ENCODE assay signal across 8 cellular contexts in the genomic region with DNA sequence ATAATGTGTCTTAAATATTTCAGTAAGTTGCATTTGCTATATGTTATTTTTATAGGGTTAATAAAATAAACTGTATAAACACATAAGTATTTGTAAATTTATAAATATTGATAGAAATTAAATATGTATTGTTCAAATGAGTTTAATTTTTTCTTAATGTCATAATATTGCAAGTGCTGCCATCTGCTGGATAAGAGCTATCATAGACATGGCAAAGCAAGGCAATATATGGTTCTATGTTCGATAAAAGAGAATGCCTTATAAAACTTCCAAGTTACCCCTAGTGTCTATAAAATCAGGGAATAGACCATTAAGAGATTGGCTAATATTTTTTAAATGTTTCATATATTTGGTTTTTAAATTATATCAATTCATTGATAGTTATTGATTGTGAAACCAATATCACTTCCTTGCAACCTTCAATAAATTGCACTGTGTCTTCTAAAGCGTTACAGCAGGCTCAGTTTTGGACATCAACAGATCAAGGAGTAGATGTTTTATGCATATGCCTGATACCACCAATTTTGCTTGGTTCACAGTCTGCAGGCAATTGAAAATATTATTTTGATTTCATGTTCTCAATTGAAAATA. TPM values are rescaled to one million over a fixed set of nuclear protein-coding genes. Genes with fewer than 3 reads are reported as not detected.
DNase-seq lines count a peak whose midpoint lies in the region; ATAC-seq and TF ChIP-seq lines count a peak whose summit lies in the region.

No MANE protein-coding gene starts in this region.

- H3K36me3 Mint-ChIP-seq in neural crest cell (ENCODE audit: low read depth) = no peaks in the 10 kb centered on the region
- no peaks in the 10 kb centered on the region for H3K36me3 Mint-ChIP-seq in activated T-cell treated with anti-CD3 and anti-CD28 coated beads, Interleukin-2, amount 50 U/mL, for 4 hours (ENCODE audit: insufficient read depth)

- TF ChIP-seq CTCF in GM12873 (IDR thresholded peaks at IDR 0.05; ENCODE audit: insufficient read depth, low read depth, low read length, missing control alignments) (peak; percentile 42), neural crest cell (conservative IDR thresholded peaks at IDR 0.05) (peak; percentile 89)

- no peaks in the 10 kb centered on the region for H3K27me3 Mint-ChIP-seq in neural crest cell (ENCODE audit: low read depth)
- H3K27me3 Mint-ChIP-seq in activated T-cell treated with anti-CD3 and anti-CD28 coated beads, Interleukin-2, amount 50 U/mL, for 4 hours (ENCODE audit: low read depth) = no peaks in the 10 kb centered on the region

- no peaks in the 10 kb centered on the region for H3K4me1 Mint-ChIP-seq in neural crest cell
- no peaks in the 10 kb centered on the region for H3K4me1 Mint-ChIP-seq in activated T-cell treated with anti-CD3 and anti-CD28 coated beads, Interleukin-2, amount 50 U/mL, for 4 hours (ENCODE audit: low read depth)

- peaks cover 2% of the 10 kb centered on the region for H3K9me3 Mint-ChIP-seq in neural crest cell
- H3K9me3 Mint-ChIP-seq in activated T-cell treated with anti-CD3 and anti-CD28 coated beads, Interleukin-2, amount 50 U/mL, for 4 hours = no peaks in the 10 kb centered on the region

- H3K4me3 Mint-ChIP-seq in neural crest cell = no peak overlapping the region
- H3K4me3 Mint-ChIP-seq in activated T-cell treated with anti-CD3 and anti-CD28 coated beads, Interleukin-2, amount 50 U/mL, for 4 hours = no peak overlapping the region

- DNase-seq in ACHN (peak; percentile 22), LoVo (ENCODE audit: low spot score) (peak; percentile 37), cerebellum (ENCODE audit: low spot score) (peak; percentile 11), neural crest cell (ENCODE audit: low read depth, low spot score) (no peak), T-helper 9 cell (no peak), retina (no peak)
- no peak for DNase-seq in activated T-cell treated with anti-CD3 and anti-CD28 coated beads, Interleukin-2, amount 50 U/mL, for 4 hours

- ATAC-seq in activated T-cell treated with anti-CD3 and anti-CD28 coated beads, Interleukin-2, amount 50 U/mL, for 4 hours = no peak

- H3K27ac Mint-ChIP-seq in neural crest cell (ENCODE audit: unreplicated experiment) = no peak overlapping the region

- in situ Hi-C loops in ACHN (cut with HindIII; ENCODE audit: low pct_ligation_motif_present, low pct_unique_long_range_greater_than_20kb, low sequenced_read_pairs) = no loop called here

RNA-seq across cellular contexts. Expression of gene SLITRK6, which starts 29.0 kb away (rescaled TPM):
- total RNA-seq in cerebellum (13.9 TPM), neural crest cell (33.8 and 42.9 TPM in 2 replicates)
- not detected for total RNA-seq in activated T-cell treated with anti-CD3 and anti-CD28 coated beads, Interleukin-2, amount 50 U/mL, for 4 hours

Comparison
In these comparisons a context has a peak if more than half of its experiments do, and no peak if none do; other contexts are left out.
1. DNase-seq: peak in ACHN (single experiment), LoVo (single experiment) and cerebellum (single experiment); none in neural crest cell (single experiment), T-helper 9 cell (single experiment), activated T-cell treated with anti-CD3 and anti-CD28 coated beads, Interleukin-2, amount 50 U/mL, for 4 hours (single experiment) and retina (single experiment).
2. RNA of gene SLITRK6, which starts 29.0 kb away (total RNA-seq): 33.8 to 42.9 TPM in neural crest cell and 13.9 TPM in cerebellum (single experiment); not detected in activated T-cell treated with anti-CD3 and anti-CD28 coated beads, Interleukin-2, amount 50 U/mL, for 4 hours; every median in the first group is over 10 times any median in the second.